In the genomic region with DNA sequence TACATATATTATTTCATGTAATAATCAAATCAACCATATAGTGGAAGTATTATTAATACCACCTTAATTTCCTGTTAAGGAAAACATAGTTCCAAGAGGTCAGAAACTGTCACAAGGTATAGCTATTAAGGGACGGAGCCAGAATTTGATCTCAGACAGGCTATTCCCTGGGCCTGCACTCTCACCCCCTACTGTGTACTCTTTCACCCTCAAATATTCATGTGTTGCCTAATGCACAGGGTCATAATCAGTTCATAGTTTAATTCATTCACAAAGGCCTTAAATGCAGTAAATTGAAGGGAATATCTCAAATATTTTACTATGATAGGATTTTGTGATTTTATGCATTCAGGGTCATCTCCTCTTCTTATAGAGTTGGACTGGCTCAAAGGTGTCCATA, we compare ENCODE assay signal across 26 cellular contexts.
"Had no signal": no experiment of that assay in that cellular context is flagged by ENCODE, and none has a peak within 500 bp of the region (broad histone marks: within the 10 kb centered on the region; RNA-seq: fewer than 3 reads in every experiment).

No MANE protein-coding gene starts in this region.

- H3K27ac Mint-ChIP-seq: stimulated activated effector memory CD8-positive, alpha-beta T cell treated with anti-CD3 and anti-CD28 coated beads, Interleukin-12 subunit alpha, Interleukin-12 subunit beta, amount 100 ng/mL, for 72 hours; stimulated activated memory B cell treated with anti-CD40 and anti-IgM and Interleukin-4, amounts not matched to agents 10 μg/mL and 1 μg/mL and 100 μg/mL, for 72 hours; stimulated activated naive B cell treated with anti-CD40 and anti-IgM and Interleukin-4, amounts not matched to agents 10 μg/mL and 1 μg/mL and 100 μg/mL, for 72 hours; stimulated activated naive CD8-positive, alpha-beta T cell treated with anti-CD3 and anti-CD28 coated beads, Interleukin-15, amount 100 ng/mL, for 72 hours; stimulated activated naive CD8-positive, alpha-beta T cell treated with anti-CD3 and anti-CD28 coated beads, Interleukin-15, Interleukin-2, amounts not matched to agents 100 ng/mL and 50 ng/mL, for 24 hours; type B pancreatic cell had no signal

- H3K36me3 Mint-ChIP-seq: stimulated activated effector memory CD8-positive, alpha-beta T cell treated with anti-CD3 and anti-CD28 coated beads, Interleukin-12 subunit alpha, Interleukin-12 subunit beta, amount 100 ng/mL, for 72 hours; stimulated activated naive B cell treated with anti-CD40 and anti-IgM and Interleukin-4, amounts not matched to agents 10 μg/mL and 1 μg/mL and 100 μg/mL, for 72 hours; type B pancreatic cell had no signal

- H3K36me3 ChIP-seq: stomach, suprapubic skin, thoracic aorta, thyroid gland, tibial artery, tibial nerve, transverse colon, upper lobe of left lung, upper lobe of right lung, vagina had no signal

- H3K27ac ChIP-seq: stomach, suprapubic skin, testis, thoracic aorta, thyroid gland, tibial artery, tibial nerve, transverse colon, upper lobe of left lung, upper lobe of right lung, vagina had no signal

- H3K9me3 Mint-ChIP-seq: stimulated activated effector memory CD8-positive, alpha-beta T cell treated with anti-CD3 and anti-CD28 coated beads, Interleukin-12 subunit alpha, Interleukin-12 subunit beta, amount 100 ng/mL, for 72 hours; stimulated activated naive CD8-positive, alpha-beta T cell treated with anti-CD3 and anti-CD28 coated beads, Interleukin-15, Interleukin-2, amounts not matched to agents 100 ng/mL and 50 ng/mL, for 24 hours; type B pancreatic cell had no signal

- H3K4me3 ChIP-seq: stomach, suprapubic skin, testis, thoracic aorta, thyroid gland, tibial artery, tibial nerve, transverse colon, upper lobe of left lung, upper lobe of right lung, vagina had no signal

- H3K4me1 ChIP-seq: testis, thyroid gland, tibial artery, transverse colon, upper lobe of right lung had no signal

- H3K27me3 ChIP-seq: stomach, suprapubic skin, testis, thyroid gland, tibial artery, tibial nerve, transverse colon, upper lobe of left lung, upper lobe of right lung, vagina had no signal

- ATAC-seq: stimulated activated effector memory CD8-positive, alpha-beta T cell treated with anti-CD3 and anti-CD28 coated beads, Interleukin-12 subunit alpha, Interleukin-12 subunit beta, amount 100 ng/mL, for 72 hours; stimulated activated memory B cell treated with anti-CD40 and anti-IgM and Interleukin-4, amounts not matched to agents 10 μg/mL and 1 μg/mL and 100 μg/mL, for 72 hours; stimulated activated naive B cell treated with anti-CD40 and anti-IgM and Interleukin-4, amounts not matched to agents 10 μg/mL and 1 μg/mL and 100 μg/mL, for 72 hours; stimulated activated naive CD8-positive, alpha-beta T cell treated with anti-CD3 and anti-CD28 coated beads, Interleukin-15, amount 100 ng/mL, for 72 hours; stimulated activated naive CD8-positive, alpha-beta T cell treated with anti-CD3 and anti-CD28 coated beads, Interleukin-15, Interleukin-2, amounts not matched to agents 100 U/mL and 50 U/mL, for 24 hours; upper lobe of right lung had no signal

- DNase-seq: stimulated activated CD4-positive, alpha-beta T cell treated with anti-CD3 and anti-CD28 coated beads, Interleukin-2, amount 100 ng/mL, for 48 hours; stimulated activated CD4-positive, alpha-beta T cell treated with anti-CD3 and anti-CD28 coated beads, Interleukin-4, amount 100 ng/mL, for 1 hour; stimulated activated CD4-positive, alpha-beta T cell treated with anti-CD3 and anti-CD28 coated beads, Interleukin-4, amount 100 ng/mL, for 24 hours; stimulated activated CD4-positive, alpha-beta T cell treated with anti-CD3 and anti-CD28 coated beads, Interleukin-4, amount 100 ng/mL, for 4 hours; stimulated activated CD8-positive, alpha-beta memory T cell treated with anti-CD3 and anti-CD28 coated beads, Interleukin-4, amount 100 ng/mL, for 48 hours; stimulated activated naive B cell treated with anti-CD40 and anti-IgM and Interleukin-4, amounts not matched to agents 10 μg/mL and 1 μg/mL and 100 μg/mL, for 72 hours; stimulated activated naive CD4-positive, alpha-beta T cell; stimulated activated naive CD4-positive, alpha-beta T cell treated with Interleukin-2 at 50 U/mL for 16 hours; stimulated activated naive CD8-positive, alpha-beta T cell treated with anti-CD3 and anti-CD28 coated beads, Interleukin-15, amount 100 ng/mL, for 72 hours; stimulated activated naive CD8-positive, alpha-beta T cell treated with anti-CD3 and anti-CD28 coated beads, Interleukin-15, Interleukin-2, amounts not matched to agents 100 U/mL and 50 U/mL, for 24 hours; stomach; substantia nigra; testis; thyroid gland; tibial artery; transverse colon; upper lobe of left lung; upper lobe of right lung had no signal

- H3K9me3 ChIP-seq: stomach, suprapubic skin, testis, thoracic aorta, thyroid gland, tibial artery, tibial nerve, transverse colon, upper lobe of left lung, upper lobe of right lung, vagina had no signal
